ENCODE assay signal across 2 cellular contexts in the genomic region with DNA sequence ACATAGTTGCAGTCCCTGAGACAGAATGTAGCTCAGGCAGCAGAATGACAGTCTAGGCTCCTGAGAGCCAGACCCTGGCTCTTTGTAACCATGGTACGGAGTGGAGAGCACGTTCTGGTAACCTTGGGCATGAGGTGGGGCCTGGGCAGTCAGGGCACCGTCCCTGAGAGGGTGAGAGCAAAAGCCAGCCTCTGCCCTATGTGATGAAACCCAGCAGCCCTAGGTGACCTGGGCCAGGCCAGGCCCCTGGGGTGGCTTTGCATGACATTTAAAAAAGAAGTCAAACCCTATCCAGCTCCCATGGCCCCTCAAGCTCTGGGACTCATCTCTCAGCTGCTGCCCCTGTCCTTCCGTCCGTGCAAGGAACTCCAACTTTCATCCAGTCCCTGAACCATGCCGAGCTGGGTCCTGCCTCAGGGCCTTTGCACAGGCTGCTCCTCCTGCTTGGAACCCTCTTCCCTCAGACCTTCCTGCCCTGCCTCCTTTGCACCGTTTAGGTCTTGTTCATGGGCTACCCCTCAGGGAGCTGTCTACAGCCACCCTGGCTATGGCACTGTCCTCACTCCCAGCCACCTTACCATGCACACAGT.
TF ChIP-seq lines count a peak whose summit lies in the region.

No MANE protein-coding gene starts in this region.

TF ChIP-seq in HEK293, 187 proteins besides CTCF, POLR2A, EP300 and RAD21:
- TF ChIP-seq ZNF132 (tag by site-specific recombination; IDR thresholded peaks at IDR 0.05; ENCODE audit: borderline replicate concordance), result no peak
- TF ChIP-seq ZNF623 (tag by site-specific recombination; IDR thresholded peaks at IDR 0.05), result peak; percentile 92

TF ChIP-seq in H1, 55 proteins besides CTCF, POLR2A, EP300 and RAD21:
- TF ChIP-seq NRF1 (IDR thresholded peaks at IDR 0.05; ENCODE audit: low read depth, low read length), result no peak
- TF ChIP-seq SAP30 (IDR thresholded peaks at IDR 0.05; ENCODE audit: insufficient read depth, insufficient replicate concordance, low read length), result no peak
- no peak for TF ChIP-seq TAF1 (IDR thresholded peaks at IDR 0.05; ENCODE audit: low read depth, low read length)
- TF ChIP-seq, protein P1, sequence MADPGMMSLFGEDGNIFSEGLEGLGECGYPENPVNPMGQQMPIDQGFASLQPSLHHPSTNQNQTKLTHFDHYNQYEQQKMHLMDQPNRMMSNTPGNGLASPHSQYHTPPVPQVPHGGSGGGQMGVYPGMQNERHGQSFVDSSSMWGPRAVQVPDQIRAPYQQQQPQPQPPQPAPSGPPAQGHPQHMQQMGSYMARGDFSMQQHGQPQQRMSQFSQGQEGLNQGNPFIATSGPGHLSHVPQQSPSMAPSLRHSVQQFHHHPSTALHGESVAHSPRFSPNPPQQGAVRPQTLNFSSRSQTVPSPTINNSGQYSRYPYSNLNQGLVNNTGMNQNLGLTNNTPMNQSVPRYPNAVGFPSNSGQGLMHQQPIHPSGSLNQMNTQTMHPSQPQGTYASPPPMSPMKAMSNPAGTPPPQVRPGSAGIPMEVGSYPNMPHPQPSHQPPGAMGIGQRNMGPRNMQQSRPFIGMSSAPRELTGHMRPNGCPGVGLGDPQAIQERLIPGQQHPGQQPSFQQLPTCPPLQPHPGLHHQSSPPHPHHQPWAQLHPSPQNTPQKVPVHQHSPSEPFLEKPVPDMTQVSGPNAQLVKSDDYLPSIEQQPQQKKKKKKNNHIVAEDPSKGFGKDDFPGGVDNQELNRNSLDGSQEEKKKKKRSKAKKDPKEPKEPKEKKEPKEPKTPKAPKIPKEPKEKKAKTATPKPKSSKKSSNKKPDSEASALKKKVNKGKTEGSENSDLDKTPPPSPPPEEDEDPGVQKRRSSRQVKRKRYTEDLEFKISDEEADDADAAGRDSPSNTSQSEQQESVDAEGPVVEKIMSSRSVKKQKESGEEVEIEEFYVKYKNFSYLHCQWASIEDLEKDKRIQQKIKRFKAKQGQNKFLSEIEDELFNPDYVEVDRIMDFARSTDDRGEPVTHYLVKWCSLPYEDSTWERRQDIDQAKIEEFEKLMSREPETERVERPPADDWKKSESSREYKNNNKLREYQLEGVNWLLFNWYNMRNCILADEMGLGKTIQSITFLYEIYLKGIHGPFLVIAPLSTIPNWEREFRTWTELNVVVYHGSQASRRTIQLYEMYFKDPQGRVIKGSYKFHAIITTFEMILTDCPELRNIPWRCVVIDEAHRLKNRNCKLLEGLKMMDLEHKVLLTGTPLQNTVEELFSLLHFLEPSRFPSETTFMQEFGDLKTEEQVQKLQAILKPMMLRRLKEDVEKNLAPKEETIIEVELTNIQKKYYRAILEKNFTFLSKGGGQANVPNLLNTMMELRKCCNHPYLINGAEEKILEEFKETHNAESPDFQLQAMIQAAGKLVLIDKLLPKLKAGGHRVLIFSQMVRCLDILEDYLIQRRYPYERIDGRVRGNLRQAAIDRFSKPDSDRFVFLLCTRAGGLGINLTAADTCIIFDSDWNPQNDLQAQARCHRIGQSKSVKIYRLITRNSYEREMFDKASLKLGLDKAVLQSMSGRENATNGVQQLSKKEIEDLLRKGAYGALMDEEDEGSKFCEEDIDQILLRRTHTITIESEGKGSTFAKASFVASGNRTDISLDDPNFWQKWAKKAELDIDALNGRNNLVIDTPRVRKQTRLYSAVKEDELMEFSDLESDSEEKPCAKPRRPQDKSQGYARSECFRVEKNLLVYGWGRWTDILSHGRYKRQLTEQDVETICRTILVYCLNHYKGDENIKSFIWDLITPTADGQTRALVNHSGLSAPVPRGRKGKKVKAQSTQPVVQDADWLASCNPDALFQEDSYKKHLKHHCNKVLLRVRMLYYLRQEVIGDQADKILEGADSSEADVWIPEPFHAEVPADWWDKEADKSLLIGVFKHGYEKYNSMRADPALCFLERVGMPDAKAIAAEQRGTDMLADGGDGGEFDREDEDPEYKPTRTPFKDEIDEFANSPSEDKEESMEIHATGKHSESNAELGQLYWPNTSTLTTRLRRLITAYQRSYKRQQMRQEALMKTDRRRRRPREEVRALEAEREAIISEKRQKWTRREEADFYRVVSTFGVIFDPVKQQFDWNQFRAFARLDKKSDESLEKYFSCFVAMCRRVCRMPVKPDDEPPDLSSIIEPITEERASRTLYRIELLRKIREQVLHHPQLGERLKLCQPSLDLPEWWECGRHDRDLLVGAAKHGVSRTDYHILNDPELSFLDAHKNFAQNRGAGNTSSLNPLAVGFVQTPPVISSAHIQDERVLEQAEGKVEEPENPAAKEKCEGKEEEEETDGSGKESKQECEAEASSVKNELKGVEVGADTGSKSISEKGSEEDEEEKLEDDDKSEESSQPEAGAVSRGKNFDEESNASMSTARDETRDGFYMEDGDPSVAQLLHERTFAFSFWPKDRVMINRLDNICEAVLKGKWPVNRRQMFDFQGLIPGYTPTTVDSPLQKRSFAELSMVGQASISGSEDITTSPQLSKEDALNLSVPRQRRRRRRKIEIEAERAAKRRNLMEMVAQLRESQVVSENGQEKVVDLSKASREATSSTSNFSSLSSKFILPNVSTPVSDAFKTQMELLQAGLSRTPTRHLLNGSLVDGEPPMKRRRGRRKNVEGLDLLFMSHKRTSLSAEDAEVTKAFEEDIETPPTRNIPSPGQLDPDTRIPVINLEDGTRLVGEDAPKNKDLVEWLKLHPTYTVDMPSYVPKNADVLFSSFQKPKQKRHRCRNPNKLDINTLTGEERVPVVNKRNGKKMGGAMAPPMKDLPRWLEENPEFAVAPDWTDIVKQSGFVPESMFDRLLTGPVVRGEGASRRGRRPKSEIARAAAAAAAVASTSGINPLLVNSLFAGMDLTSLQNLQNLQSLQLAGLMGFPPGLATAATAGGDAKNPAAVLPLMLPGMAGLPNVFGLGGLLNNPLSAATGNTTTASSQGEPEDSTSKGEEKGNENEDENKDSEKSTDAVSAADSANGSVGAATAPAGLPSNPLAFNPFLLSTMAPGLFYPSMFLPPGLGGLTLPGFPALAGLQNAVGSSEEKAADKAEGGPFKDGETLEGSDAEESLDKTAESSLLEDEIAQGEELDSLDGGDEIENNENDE (IDR thresholded peaks at IDR 0.05; ENCODE audit: insufficient replicate concordance, low read length), result no peak
- TF ChIP-seq, protein P2, sequence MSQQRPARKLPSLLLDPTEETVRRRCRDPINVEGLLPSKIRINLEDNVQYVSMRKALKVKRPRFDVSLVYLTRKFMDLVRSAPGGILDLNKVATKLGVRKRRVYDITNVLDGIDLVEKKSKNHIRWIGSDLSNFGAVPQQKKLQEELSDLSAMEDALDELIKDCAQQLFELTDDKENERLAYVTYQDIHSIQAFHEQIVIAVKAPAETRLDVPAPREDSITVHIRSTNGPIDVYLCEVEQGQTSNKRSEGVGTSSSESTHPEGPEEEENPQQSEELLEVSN (IDR thresholded peaks at IDR 0.05), result no peak
- TF ChIP-seq, protein P3, sequence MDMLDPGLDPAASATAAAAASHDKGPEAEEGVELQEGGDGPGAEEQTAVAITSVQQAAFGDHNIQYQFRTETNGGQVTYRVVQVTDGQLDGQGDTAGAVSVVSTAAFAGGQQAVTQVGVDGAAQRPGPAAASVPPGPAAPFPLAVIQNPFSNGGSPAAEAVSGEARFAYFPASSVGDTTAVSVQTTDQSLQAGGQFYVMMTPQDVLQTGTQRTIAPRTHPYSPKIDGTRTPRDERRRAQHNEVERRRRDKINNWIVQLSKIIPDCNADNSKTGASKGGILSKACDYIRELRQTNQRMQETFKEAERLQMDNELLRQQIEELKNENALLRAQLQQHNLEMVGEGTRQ (IDR thresholded peaks at IDR 0.05; ENCODE audit: low read length), result no peak
- TF ChIP-seq BRCA1 (IDR thresholded peaks at IDR 0.05; ENCODE audit: low read depth, low read length), result no peak
- TF ChIP-seq KDM4A (IDR thresholded peaks at IDR 0.05; ENCODE audit: low read depth, low read length, severe bottlenecking), result no peak
- TF ChIP-seq HDAC6 (IDR thresholded peaks at IDR 0.05; ENCODE audit: low read depth, low read length), result no peak
- TF ChIP-seq RNF2 (IDR thresholded peaks at IDR 0.05; ENCODE audit: borderline replicate concordance, low read depth, low read length, missing control alignments, poor library complexity, severe bottlenecking), result no peak
- TF ChIP-seq CHD2 (IDR thresholded peaks at IDR 0.05; ENCODE audit: low read length), result no peak
- TF ChIP-seq SIN3A (conservative IDR thresholded peaks at IDR 0.05 in 1 of 2, IDR thresholded peaks at IDR 0.05 in 1 of 2; ENCODE audit: low read depth in 1 of 2, low read length in 2 of 2), result no peak
- no peak for TF ChIP-seq PHF8 (conservative IDR thresholded peaks at IDR 0.05; ENCODE audit: low read depth, low read length)
- TF ChIP-seq CEBPB (IDR thresholded peaks at IDR 0.05; ENCODE audit: low read depth, low read length), result no peak
- TF ChIP-seq ZNF274 (IDR thresholded peaks at IDR 0.05; ENCODE audit: borderline replicate concordance, extremely low read depth, low read length), result no peak
- no peak for TF ChIP-seq SP1 (IDR thresholded peaks at IDR 0.05; ENCODE audit: low read depth, low read length)
